ENCODE assay signal across 10 cellular contexts in genomic region chr11:133955945-133956421, GRCh38. TPM values are rescaled to one million over a fixed set of nuclear protein-coding genes. Genes with fewer than 3 reads are reported as not detected.
A peak's percentile ranks its signal among the peaks of the same experiment; 100 is the strongest.
DNase-seq lines count a peak whose midpoint lies in the region; ATAC-seq, FAIRE-seq and TF ChIP-seq lines count a peak whose summit lies in the region.
"Had no signal": no experiment of that assay in that cellular context is flagged by ENCODE, and none has a peak within 500 bp of the region (broad histone marks: within the 10 kb centered on the region; RNA-seq: fewer than 3 reads in every experiment).

No MANE protein-coding gene starts in this region.

- no peak overlapping the region for H2AFZ ChIP-seq in neuron (ENCODE audit: low read depth, low read length)

- no peak for ATAC-seq in HG02885 (IDR thresholded peaks at IDR 0.05; ENCODE audit: poor library complexity, unreplicated experiment)

- DNase-seq in Caco-2 (peak in 1 of 2 experiments; percentile 20), LNCaP clone FGC (ENCODE audit: low read depth) (no peak), chondrocyte (ENCODE audit: low spot score) (no peak), dedifferentiated amniotic fluid mesenchymal stem cell (ENCODE audit: extremely low spot score) (no peak), RCC 7860 (ENCODE audit: low spot score) (no peak), 8988T (no peak)
- DNase-seq: activated gamma-delta T cell had no signal

- intact Hi-C loops in Caco-2 (cut with micrococcal nuclease; ENCODE audit: unreplicated experiment): no loop called here

- H3K4me3 ChIP-seq in Caco-2 (ENCODE audit: low read depth, low read length): peak overlapping the region; percentile 39
- peak overlapping the region; percentile 57 for H3K4me3 ChIP-seq in LNCaP clone FGC (ENCODE audit: low read depth, low read length)
- peak overlapping the region; percentile 76 for H3K4me3 ChIP-seq in neuron (ENCODE audit: low read length)

- H3K9me3 ChIP-seq in Caco-2 (no peaks in the 10 kb centered on the region), neuron (ENCODE audit: low read length) (no peaks in the 10 kb centered on the region)

- H3K27me3 ChIP-seq in Caco-2 (replicated peaks; ENCODE audit: control insufficient read depth, insufficient read depth, low read length): peaks cover 4% of the 10 kb centered on the region
- H3K27me3 ChIP-seq in neuron (ENCODE audit: insufficient read depth, low read length): peaks cover 22% of the 10 kb centered on the region

- 0 out of 2 replicates have a peak, but pooled peaks cover 6% of the 10 kb centered on the region for H3K4me1 ChIP-seq in Caco-2
- peaks cover 36% of the 10 kb centered on the region for H3K4me1 ChIP-seq in neuron (ENCODE audit: insufficient read depth, low read length)

- H3K4me3 Mint-ChIP-seq in Caco-2 (ENCODE audit: unreplicated experiment) (no peak overlapping the region), chondrocyte (ENCODE audit: unreplicated experiment) (peak overlapping the region; percentile 35)

- CTCF ChIA-PET in Caco-2 (lab: Charles Lee): no interaction called here

- H3K36me3 Mint-ChIP-seq in Caco-2 (ENCODE audit: insufficient read depth, unreplicated experiment) (no peaks in the 10 kb centered on the region), chondrocyte (ENCODE audit: low read depth) (no peaks in the 10 kb centered on the region)

- H3K4me1 Mint-ChIP-seq in Caco-2 (ENCODE audit: low read depth, unreplicated experiment): no peaks in the 10 kb centered on the region
- H3K4me1 Mint-ChIP-seq in chondrocyte (ENCODE audit: low read depth): peaks cover 48% of the 10 kb centered on the region

- H3K36me3 ChIP-seq in Caco-2 (ENCODE audit: control insufficient read depth, insufficient read depth, low read length): no peaks in the 10 kb centered on the region
- no peaks in the 10 kb centered on the region for H3K36me3 ChIP-seq in neuron (ENCODE audit: insufficient read depth, low read length)

- no peak for TF ChIP-seq CTCF in Caco-2 (IDR thresholded peaks at IDR 0.05; ENCODE audit: insufficient read depth in 1 of 2, low read depth in 1 of 2, low read length in 1 of 2, severe bottlenecking in 1 of 2, unreplicated experiment in 1 of 2)
- no peak for TF ChIP-seq CTCF in LNCaP clone FGC (IDR thresholded peaks at IDR 0.05; ENCODE audit: control insufficient read depth, extremely low read depth, insufficient read depth)
- TF ChIP-seq CTCF in chondrocyte (IDR thresholded peaks at IDR 0.05): no peak

- no peak overlapping the region for H3K27ac Mint-ChIP-seq in Caco-2 (ENCODE audit: unreplicated experiment)
- no peak overlapping the region for H3K27ac Mint-ChIP-seq in chondrocyte (ENCODE audit: unreplicated experiment)

- H3K27me3 Mint-ChIP-seq in Caco-2 (ENCODE audit: insufficient read depth, unreplicated experiment) (peaks cover 24% of the 10 kb centered on the region), chondrocyte (ENCODE audit: low read depth) (peaks cover 30% of the 10 kb centered on the region)

- BruUV-seq in Caco-2 (replicated peaks; lab: Mats Ljungman, UMichigan): no TSS peak

- POLR2A ChIA-PET in Caco-2 (lab: Charles Lee): no interaction called here

- no peak for FAIRE-seq in RCC 7860 (lab: Jason Lieb, UNC)
- FAIRE-seq: islet of Langerhans had no signal

- H3K9me3 Mint-ChIP-seq in Caco-2 (ENCODE audit: unreplicated experiment) (no peaks in the 10 kb centered on the region), chondrocyte (ENCODE audit: low read depth) (no peaks in the 10 kb centered on the region)

RNA-seq across cellular contexts. Expression of gene IGSF9B, which starts 0.8 kb away (rescaled TPM):
- total RNA-seq in Caco-2 (2022) (4.2 and 4.3 TPM in 2 replicates), chondrocyte (8.4 to 18.3 TPM (median 9.3 TPM) in 3 replicates)
